Comparison of ENCODE assay signal across 26 cellular contexts in the genomic region with DNA sequence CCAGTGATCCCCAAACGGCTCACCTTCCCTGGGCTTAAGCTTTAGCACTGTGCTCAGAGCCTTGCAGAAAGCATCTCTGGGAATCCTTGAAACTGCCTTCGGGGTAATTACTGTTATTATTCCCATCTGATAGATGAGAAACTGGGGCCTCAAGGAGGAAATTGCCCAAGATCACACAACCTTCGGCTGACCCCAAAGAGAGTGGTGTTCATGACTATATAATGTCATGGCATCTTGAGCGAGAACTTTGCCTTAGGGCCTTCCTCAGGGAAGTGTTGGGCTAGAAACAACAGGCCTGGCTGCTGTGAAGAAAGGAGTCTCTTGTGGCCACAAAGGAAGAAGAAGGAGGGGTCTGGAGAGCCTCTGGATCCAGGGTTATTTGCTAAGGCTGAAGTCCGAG.
"Had no signal": no experiment of that assay in that cellular context is flagged by ENCODE, and none has a peak within 500 bp of the region (broad histone marks: within the 10 kb centered on the region; RNA-seq: fewer than 3 reads in every experiment).

No MANE protein-coding gene starts in this region.

- H3K4me3 ChIP-seq: coronary artery, esophagus squamous epithelium, lung, neural progenitor cell, prostate gland, right atrium auricular region, sigmoid colon, testis, tibial artery, upper lobe of left lung had no signal

- DNase-seq: dermis blood vessel endothelial cell; effector memory CD4-positive, alpha-beta T cell; erythroblast; esophagus squamous epithelium; foreskin melanocyte; hypothalamus; immature natural killer cell; mesenchymal stem cell; midbrain; naive thymus-derived CD4-positive, alpha-beta T cell; sigmoid colon; stimulated activated CD4-positive, alpha-beta T cell treated with anti-CD3 and anti-CD28 coated beads, Interleukin-2, amount 100 ng/mL, for 24 hours; stimulated activated CD4-positive, alpha-beta T cell treated with anti-CD3 and anti-CD28 coated beads, Interleukin-4, amount 100 ng/mL, for 24 hours; stimulated activated naive CD8-positive, alpha-beta T cell treated with anti-CD3 and anti-CD28 coated beads, Interleukin-15, Interleukin-2, amounts not matched to agents 100 U/mL and 50 U/mL, for 24 hours; substantia nigra; testis; tibial artery; upper lobe of left lung had no signal

- FAIRE-seq: endothelial cell of umbilical vein, keratinocyte, urothelium cell line had no signal

- H3K36me3 ChIP-seq: esophagus squamous epithelium, neural progenitor cell, prostate gland, right atrium auricular region, sigmoid colon, tibial artery, upper lobe of left lung had no signal

- H2AFZ ChIP-seq: neural progenitor cell had no signal

- H3K27ac ChIP-seq: coronary artery, esophagus squamous epithelium, neural progenitor cell, prostate gland, right atrium auricular region, sigmoid colon, testis, tibial artery, upper lobe of left lung had no signal

- H3K4me2 ChIP-seq: neural progenitor cell had no signal

- H3K9ac ChIP-seq: neural progenitor cell had no signal

- H3K9me3 ChIP-seq: esophagus squamous epithelium, prostate gland, right atrium auricular region, sigmoid colon, testis, tibial artery had no signal

- H3K27me3 ChIP-seq: esophagus squamous epithelium, right atrium auricular region, sigmoid colon, testis, tibial artery, upper lobe of left lung had no signal

- H3K4me1 ChIP-seq: esophagus squamous epithelium, prostate gland, right atrium auricular region, sigmoid colon, testis, tibial artery, upper lobe of left lung had no signal
